Comparison of ENCODE assay signal across 8 cellular contexts in genomic region chr17:53391197-53391596, GRCh38.
"Had no signal": no experiment of that assay in that cellular context is flagged by ENCODE, and none has a peak within 500 bp of the region (broad histone marks: within the 10 kb centered on the region; RNA-seq: fewer than 3 reads in every experiment).

No MANE protein-coding gene starts in this region.

- H3K4me3 ChIP-seq: GM12878 had no signal

- ATAC-seq: GM12878 had no signal

- DNase-seq: GDM1, GF-D8 had no signal

- FAIRE-seq: G401.6, GM12878, GM12891, GM12892, GM18507, GM19239 had no signal
